In the genomic region with DNA sequence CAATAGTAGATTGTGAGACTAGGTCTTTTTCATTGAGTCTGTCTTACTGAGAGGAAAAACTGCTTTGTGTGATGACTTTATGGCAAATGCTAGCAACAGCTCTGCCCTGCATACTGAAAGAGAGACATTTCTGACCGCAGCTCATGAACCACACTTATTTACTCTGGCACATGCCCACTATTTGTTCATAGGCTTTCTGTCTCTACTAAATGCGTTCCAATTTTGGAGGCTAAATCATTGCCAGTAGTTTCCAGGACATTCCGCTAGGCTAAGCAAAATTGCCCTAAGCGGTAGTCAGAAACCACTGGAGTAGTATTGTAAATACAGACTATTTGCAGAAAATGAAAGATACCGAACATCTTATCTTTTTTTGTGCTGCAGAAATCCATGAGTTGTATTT, we compare ENCODE assay signal across 14 cellular contexts. TPM values are rescaled to one million over a fixed set of nuclear protein-coding genes. Genes with fewer than 3 reads are reported as not detected.
DNase-seq lines count a peak whose midpoint lies in the region; ATAC-seq and TF ChIP-seq lines count a peak whose summit lies in the region.
"Had no signal": no experiment of that assay in that cellular context is flagged by ENCODE, and none has a peak within 500 bp of the region (broad histone marks: within the 10 kb centered on the region; RNA-seq: fewer than 3 reads in every experiment).

No MANE protein-coding gene starts in this region.

- H3K27ac ChIP-seq in SJSA1 (peak overlapping the region; percentile 65), tibial artery (peak overlapping the region in 1 of 2 donors; percentile 51)
- H3K27ac ChIP-seq: PC-9 had no signal

- H3K27me3 ChIP-seq in SJSA1 (replicated peaks): no peaks in the 10 kb centered on the region
- no peaks in the 10 kb centered on the region for H3K27me3 ChIP-seq in tibial artery

- intact Hi-C loops in tibial artery (cut with DNase I; ENCODE audit: low total_unique reads): no loop called here

- H3K4me1 ChIP-seq in SJSA1 (replicated peaks) (peaks cover 49% of the 10 kb centered on the region), tibial artery (peaks cover 0 to 19% (median 13%) of the 10 kb centered on the region in 4 donors)

- no peak overlapping the region for H3K4me3 ChIP-seq in SJSA1
- no peak overlapping the region for H3K4me3 ChIP-seq in tibial artery
- H3K4me3 ChIP-seq: PC-9 had no signal

- ATAC-seq in HG02840 (IDR thresholded peaks at IDR 0.05; ENCODE audit: low FRiP score, unreplicated experiment): no peak
- ATAC-seq in HG03159 (IDR thresholded peaks at IDR 0.05; ENCODE audit: unreplicated experiment): no peak
- ATAC-seq: stimulated activated naive B cell treated with anti-CD40 and anti-IgM and Interleukin-4, amounts not matched to agents 10 μg/mL and 1 μg/mL and 100 μg/mL, for 72 hours had no signal

- DNase-seq in SJSA1 (ENCODE audit: low read depth in 1 of 2, low spot score in 2 of 2) (peak; percentile 67 to 84), fibroblast of the conjunctiva (ENCODE audit: low read depth) (peak; percentile 3), tibial artery (peak in 1 of 2 donors; percentile 62)
- DNase-seq in activated CD4-positive, alpha-beta T cell treated with anti-CD3 and anti-CD28 coated beads, Interleukin-2, amount 50 U/mL, for 48 hours: no peak
- DNase-seq: activated T-cell treated with anti-CD3 and anti-CD28 coated beads for 4 hours; DMS 273 treated with DMSO at 0.1 percent for 48 hours; kidney; NCI-H146; PC-9; stimulated activated naive B cell treated with anti-CD40 and anti-IgM and Interleukin-4, amounts not matched to agents 10 μg/mL and 1 μg/mL and 100 μg/mL, for 72 hours had no signal

- H3K9me3 ChIP-seq in SJSA1 (replicated peaks) (no peaks in the 10 kb centered on the region), tibial artery (no peaks in the 10 kb centered on the region)

- TF ChIP-seq CTCF in LNCAP (IDR thresholded peaks at IDR 0.05) (peak; percentile 10; the same call in 1 of the 2 replicates), tibial artery (IDR thresholded peaks at IDR 0.05) (peak; percentile 16 to 33)

- no peaks in the 10 kb centered on the region for H3K36me3 ChIP-seq in SJSA1
- H3K36me3 ChIP-seq in tibial artery: no peaks in the 10 kb centered on the region

RNA-seq across cellular contexts. Expression of gene DLX6, which starts 55.6 kb away (rescaled TPM):
- total RNA-seq in SJSA1 (2014; rRNA removed; shearing (Covaris generic)): 1.8 and 3.3 TPM in 2 replicates
- total RNA-seq: epithelial cell of proximal tubule, PC-9 had no signal

Comparison
In these comparisons a context has a peak if more than half of its experiments do, and no peak if none do; other contexts are left out.
1. DNase-seq: peak in SJSA1 (2 of 2) and fibroblast of the conjunctiva (single experiment); none in activated CD4-positive, alpha-beta T cell treated with anti-CD3 and anti-CD28 coated beads, Interleukin-2, amount 50 U/mL, for 48 hours (0 of 2).